ENCODE assay signal across 2 cellular contexts in the genomic region with DNA sequence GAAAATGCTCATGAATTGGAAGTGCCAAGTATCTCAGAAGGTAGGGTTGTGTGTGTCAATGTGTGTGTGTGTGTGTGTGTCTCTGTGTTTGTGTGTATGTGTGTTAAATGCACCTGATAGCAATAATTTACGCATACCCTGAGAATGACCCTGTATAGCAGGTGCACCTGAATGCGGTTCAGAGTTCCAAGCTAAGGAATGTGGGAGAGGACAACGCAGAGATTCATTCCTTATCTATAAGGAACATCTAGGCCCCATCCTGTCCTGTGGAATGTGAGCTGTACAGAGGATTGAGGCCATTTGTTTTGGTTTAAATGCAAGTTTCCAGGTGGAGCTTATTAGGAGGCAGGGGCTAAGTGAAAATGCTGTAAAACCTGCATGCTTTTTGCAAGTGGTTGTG.
A peak's percentile ranks its signal among the peaks of the same experiment; 100 is the strongest.
TF ChIP-seq lines count a peak whose summit lies in the region.

No MANE protein-coding gene starts in this region.

TF ChIP-seq in SK-N-SH, 30 proteins besides CTCF, POLR2A, EP300 and RAD21 (continued from another document):
- peak; percentile 37; the same call in 1 of the 2 replicates for TF ChIP-seq RXRA (IDR thresholded peaks at IDR 0.05; ENCODE audit: borderline replicate concordance, low read depth)
- TF ChIP-seq SMC3 (IDR thresholded peaks at IDR 0.05; ENCODE audit: low read depth, low read length), result no peak
- TF ChIP-seq, protein P1, sequence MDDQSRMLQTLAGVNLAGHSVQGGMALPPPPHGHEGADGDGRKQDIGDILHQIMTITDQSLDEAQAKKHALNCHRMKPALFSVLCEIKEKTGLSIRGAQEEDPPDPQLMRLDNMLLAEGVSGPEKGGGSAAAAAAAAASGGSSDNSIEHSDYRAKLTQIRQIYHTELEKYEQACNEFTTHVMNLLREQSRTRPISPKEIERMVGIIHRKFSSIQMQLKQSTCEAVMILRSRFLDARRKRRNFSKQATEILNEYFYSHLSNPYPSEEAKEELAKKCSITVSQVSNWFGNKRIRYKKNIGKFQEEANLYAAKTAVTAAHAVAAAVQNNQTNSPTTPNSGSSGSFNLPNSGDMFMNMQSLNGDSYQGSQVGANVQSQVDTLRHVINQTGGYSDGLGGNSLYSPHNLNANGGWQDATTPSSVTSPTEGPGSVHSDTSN (IDR thresholded peaks at IDR 0.05), result no peak
- no peak for TF ChIP-seq RFX5 (IDR thresholded peaks at IDR 0.05; ENCODE audit: low read length)

TF ChIP-seq in SK-N-SH treated with all-trans-retinoic acid at 6 μM for 48 hours, 23 proteins besides CTCF, POLR2A, EP300 and RAD21 (continued from another document):
- no peak for TF ChIP-seq CSDC2 (CRISPR knock-in tag; IDR thresholded peaks at IDR 0.05)
- no peak for TF ChIP-seq PPARA (CRISPR knock-in tag; IDR thresholded peaks at IDR 0.05; ENCODE audit: borderline replicate concordance)
- TF ChIP-seq ISL1 (CRISPR knock-in tag; IDR thresholded peaks at IDR 0.05), result no peak
- no peak for TF ChIP-seq TCF4 (CRISPR knock-in tag; IDR thresholded peaks at IDR 0.05; ENCODE audit: borderline replicate concordance)
- no peak for TF ChIP-seq TSHZ2 (CRISPR knock-in tag; IDR thresholded peaks at IDR 0.05)
- no peak for TF ChIP-seq ESRRG (CRISPR knock-in tag; IDR thresholded peaks at IDR 0.05)
- TF ChIP-seq BACH2 (CRISPR knock-in tag; IDR thresholded peaks at IDR 0.05; ENCODE audit: borderline replicate concordance), result no peak
- no peak for TF ChIP-seq ZNF70 (CRISPR knock-in tag; IDR thresholded peaks at IDR 0.05)
